In genomic region chr9:95105519-95106287, GRCh38 we compare ENCODE assay signal across 1 cellular context.
TF ChIP-seq lines count a peak whose summit lies in the region.

No MANE protein-coding gene starts in this region.

TF ChIP-seq in WTC11, 78 proteins besides CTCF, POLR2A, EP300 and RAD21 (continued from another document):
- TF ChIP-seq PRDM15 (CRISPR knock-in tag; IDR thresholded peaks at IDR 0.05) (no peak), NR1H2 (CRISPR knock-in tag; IDR thresholded peaks at IDR 0.05) (no peak), AR (CRISPR knock-in tag; IDR thresholded peaks at IDR 0.05) (no peak), IRF2 (CRISPR knock-in tag; IDR thresholded peaks at IDR 0.05; ENCODE audit: borderline replicate concordance, low read depth) (no peak)
